Comparison of ENCODE assay signal across 28 cellular contexts in genomic region chr3:179945569-179945968, GRCh38.
"Had no signal": no experiment of that assay in that cellular context is flagged by ENCODE, and none has a peak within 500 bp of the region (broad histone marks: within the 10 kb centered on the region; RNA-seq: fewer than 3 reads in every experiment).

No MANE protein-coding gene starts in this region.

- H3K27me3 ChIP-seq: brain microvascular endothelial cell had no signal

- DNase-seq: activated CD4-positive, alpha-beta memory T cell treated with anti-CD3 and anti-CD28 coated beads, Interleukin-2, amount 10 ng/mL, durations not matched to agents 7 days and 5 days; activated CD4-positive, alpha-beta T cell treated with anti-CD3 and anti-CD28 coated beads for 1 hour; activated CD4-positive, alpha-beta T cell treated with anti-CD3 and anti-CD28 coated beads for 48 hours; activated CD4-positive, CD25-positive, alpha-beta regulatory T cell; activated CD8-positive, alpha-beta memory T cell treated with anti-CD3 and anti-CD28 coated beads for 24 hours; activated CD8-positive, alpha-beta memory T cell treated with anti-CD3 and anti-CD28 coated beads, Interleukin-2, amount 10 ng/mL, durations not matched to agents 7 days and 5 days; activated CD8-positive, alpha-beta memory T cell treated with anti-CD3 and anti-CD28 coated beads, Interleukin-2, amount 50 U/mL, for 48 hours; activated effector memory CD4-positive, alpha-beta T cell treated with Interleukin-2 at 50 U/mL for 16 hours; activated naive CD4-positive, alpha-beta T cell treated with anti-CD3 and anti-CD28 coated beads, Interleukin-2, amount 10 ng/mL, durations not matched to agents 7 days and 5 days; activated naive CD8-positive, alpha-beta T cell treated with anti-CD3 and anti-CD28 coated beads, Interleukin-2, amount 50 U/mL, for 24 hours; activated T-cell treated with anti-CD3 and anti-CD28 coated beads, Interleukin-2, amount 50 U/mL, for 48 hours; aorta; brain microvascular endothelial cell; NCI-H1105; NCI-H1417 treated with DMSO at 0.1 percent for 48 hours; NCI-H1694; NCI-H1930; NCI-H2081 treated with DMSO at 0.1 percent for 48 hours; NCI-H345; NCI-H524 treated with DMSO at 0.1 percent for 48 hours; SIG-M5; T-helper 1 cell; T1000; WERI-Rb-1 had no signal

- ATAC-seq: activated CD8-positive, alpha-beta memory T cell treated with anti-CD3 and anti-CD28 coated beads, Interleukin-2, amount 10 ng/mL, durations not matched to agents 7 days and 5 days; activated naive CD8-positive, alpha-beta T cell treated with anti-CD3 and anti-CD28 coated beads, Interleukin-2, amount 50 U/mL, for 24 hours; Right ventricle myocardium inferior; SK-N-SH treated with all-trans-retinoic acid at 6 μM for 48 hours had no signal

- H3K9ac ChIP-seq: KMS-11 had no signal

- H3K36me3 ChIP-seq: brain microvascular endothelial cell, WERI-Rb-1 had no signal

- H3K4me2 ChIP-seq: KMS-11 had no signal

- H3K27ac ChIP-seq: brain microvascular endothelial cell, KMS-11, RWPE1, WERI-Rb-1 had no signal
